ENCODE assay signal across 18 cellular contexts in the genomic region with DNA sequence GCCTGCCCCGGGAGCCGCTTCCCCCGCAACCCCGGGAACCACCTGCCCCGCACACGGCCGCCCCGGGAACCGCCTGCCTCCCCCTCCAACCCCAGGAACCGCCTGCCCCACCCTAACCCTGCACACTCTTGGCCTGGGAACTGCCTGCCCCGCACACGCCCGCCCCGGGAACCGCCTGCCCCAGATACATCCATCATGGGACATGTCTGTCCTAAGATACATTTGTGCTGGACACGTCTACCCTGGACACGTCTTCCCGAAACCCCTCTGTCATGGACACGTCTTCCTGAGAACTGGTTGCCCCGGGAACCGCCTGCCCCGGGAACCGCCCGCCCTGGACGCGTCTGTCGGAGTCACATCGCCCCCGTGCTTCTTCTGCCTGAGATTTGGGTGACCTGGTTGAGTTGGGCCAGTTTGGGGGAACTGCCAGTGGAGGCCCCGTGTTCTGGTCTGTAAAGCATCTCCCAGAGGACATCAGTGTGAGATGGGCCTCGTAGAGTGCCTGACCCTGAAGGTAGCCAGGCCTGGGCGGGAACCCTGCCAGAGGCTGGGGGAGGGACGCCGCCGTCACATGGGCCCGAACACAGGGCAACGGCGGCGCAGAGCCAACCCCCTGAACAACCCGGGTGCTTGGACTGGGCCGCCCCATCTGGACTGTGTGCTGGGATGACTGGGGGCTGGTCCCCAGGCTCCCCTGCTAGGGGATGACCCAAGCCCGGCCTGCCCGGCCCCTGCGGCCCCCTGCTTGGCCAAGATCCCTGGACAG. TPM values are rescaled to one million over a fixed set of nuclear protein-coding genes. Genes with fewer than 3 reads are reported as not detected.
DNase-seq lines count a peak whose midpoint lies in the region; ATAC-seq and TF ChIP-seq lines count a peak whose summit lies in the region.
"Had no signal": no experiment of that assay in that cellular context is flagged by ENCODE, and none has a peak within 500 bp of the region (broad histone marks: within the 10 kb centered on the region; RNA-seq: fewer than 3 reads in every experiment).

No MANE protein-coding gene starts in this region.

- H3K27me3 ChIP-seq in left ventricle myocardium inferior (ENCODE audit: low read depth): peaks cover 52% of the 10 kb centered on the region

- DNase-seq in activated CD4-positive, alpha-beta T cell treated with anti-CD3 and anti-CD28 coated beads, Interleukin-2, amount 10 ng/mL, durations not matched to agents 24 days and 14 days: no peak
- no peak for DNase-seq in activated CD4-positive, alpha-beta T cell treated with anti-CD3 and anti-CD28 coated beads, Interleukin-2, amount 50 U/mL, for 1 hour
- DNase-seq in left ventricle myocardium inferior: no peak
- DNase-seq in type B pancreatic cell (ENCODE audit: extremely low spot score, unreplicated experiment): no peak
- DNase-seq in omental fat pad (ENCODE audit: low spot score): no peak
- no peak for DNase-seq in UCSD-AML1 (lab: John Stamatoyannopoulos, UW; ENCODE audit: unreplicated experiment)
- DNase-seq: activated naive CD4-positive, alpha-beta T cell treated with Interleukin-2 at 50 U/mL for 16 hours; brain microvascular endothelial cell; effector CD4-positive, alpha-beta T cell; H7; Kasumi-1; NCI-H526; stimulated activated CD4-positive, alpha-beta T cell treated with anti-CD3 and anti-CD28 coated beads, Interleukin-15, amount 100 ng/mL, for 24 hours had no signal

- H3K4me1 Mint-ChIP-seq in activated CD4-positive, alpha-beta T cell treated with anti-CD3 and anti-CD28 coated beads, Interleukin-2, amount 10 ng/mL, durations not matched to agents 24 days and 14 days: peaks cover 5% of the 10 kb centered on the region
- peaks cover 4% of the 10 kb centered on the region for H3K4me1 Mint-ChIP-seq in type B pancreatic cell (ENCODE audit: unreplicated experiment)

- no peak for ATAC-seq in omental fat pad (ENCODE audit: low FRiP score)

- H3K4me3 ChIP-seq in left ventricle myocardium inferior: peak overlapping the region; percentile 74
- H3K4me3 ChIP-seq: tibial nerve had no signal

- H3K9me3 ChIP-seq in left ventricle myocardium inferior (replicated peaks): no peaks in the 10 kb centered on the region
- H3K9me3 ChIP-seq: tibial nerve had no signal

- H3K27me3 Mint-ChIP-seq in activated CD4-positive, alpha-beta T cell treated with anti-CD3 and anti-CD28 coated beads, Interleukin-2, amount 10 ng/mL, durations not matched to agents 24 days and 14 days: peaks cover 6% of the 10 kb centered on the region
- peaks cover 16% of the 10 kb centered on the region for H3K27me3 Mint-ChIP-seq in type B pancreatic cell

- peaks cover 43% of the 10 kb centered on the region for H3K4me1 ChIP-seq in left ventricle myocardium inferior
- H3K4me1 ChIP-seq: parathyroid adenoma had no signal

- H3K36me3 Mint-ChIP-seq in activated CD4-positive, alpha-beta T cell treated with anti-CD3 and anti-CD28 coated beads, Interleukin-2, amount 10 ng/mL, durations not matched to agents 24 days and 14 days (ENCODE audit: low read depth): no peaks in the 10 kb centered on the region
- H3K36me3 Mint-ChIP-seq in type B pancreatic cell: no peaks in the 10 kb centered on the region

- peak overlapping the region; percentile 35 for H3K4me3 Mint-ChIP-seq in activated CD4-positive, alpha-beta T cell treated with anti-CD3 and anti-CD28 coated beads, Interleukin-2, amount 10 ng/mL, durations not matched to agents 24 days and 14 days
- H3K4me3 Mint-ChIP-seq in type B pancreatic cell: peak overlapping the region; percentile 39

- intact Hi-C loops in activated CD4-positive, alpha-beta T cell treated with anti-CD3 and anti-CD28 coated beads, Interleukin-2, amount 10 ng/mL, durations not matched to agents 24 days and 14 days (cut with micrococcal nuclease): no loop called here
- intact Hi-C loops in left ventricle myocardium inferior (cut with micrococcal nuclease): no loop called here

- H3K27ac Mint-ChIP-seq in activated CD4-positive, alpha-beta T cell treated with anti-CD3 and anti-CD28 coated beads, Interleukin-2, amount 10 ng/mL, durations not matched to agents 24 days and 14 days: peak overlapping the region; percentile 60
- peak overlapping the region; percentile 66 for H3K27ac Mint-ChIP-seq in type B pancreatic cell

- TF ChIP-seq CTCF in left ventricle myocardium inferior (IDR thresholded peaks at IDR 0.05; ENCODE audit: borderline replicate concordance): no peak
- TF ChIP-seq CTCF in type B pancreatic cell (conservative IDR thresholded peaks at IDR 0.05): no peak
- no peak for TF ChIP-seq CTCF in omental fat pad (IDR thresholded peaks at IDR 0.05)

- H3K36me3 ChIP-seq in left ventricle myocardium inferior: peaks cover 17% of the 10 kb centered on the region
- H3K36me3 ChIP-seq: brain microvascular endothelial cell, tibial nerve had no signal

- H3K27ac ChIP-seq in left ventricle myocardium inferior (replicated peaks): peak overlapping the region; percentile 97
- H3K27ac ChIP-seq: brain microvascular endothelial cell, HL-60, parathyroid adenoma, RWPE1, tibial nerve had no signal

- H3K9me3 Mint-ChIP-seq in activated CD4-positive, alpha-beta T cell treated with anti-CD3 and anti-CD28 coated beads, Interleukin-2, amount 10 ng/mL, durations not matched to agents 24 days and 14 days: no peaks in the 10 kb centered on the region
- no peaks in the 10 kb centered on the region for H3K9me3 Mint-ChIP-seq in type B pancreatic cell

RNA-seq across cellular contexts. Expression of a gene that starts 3.6 kb away (rescaled TPM):
- not detected in 2 replicates for total RNA-seq in activated CD4-positive, alpha-beta T cell treated with anti-CD3 and anti-CD28 coated beads, Interleukin-2, amount 10 ng/mL, durations not matched to agents 24 days and 14 days
- total RNA-seq in left ventricle myocardium inferior: 160 TPM
- 0.34 and 0.62 TPM in 2 replicates for total RNA-seq in type B pancreatic cell (ENCODE audit: low replicate concordance)
- 1 to 10 TPM in 1 of 4 donors, under 1 TPM in 1, not detected in 2; 0.36 to 1.4 TPM for total RNA-seq in omental fat pad
- total RNA-seq: activated CD8-positive, alpha-beta memory T cell treated with anti-CD3 and anti-CD28 coated beads for 36 hours; H7 had no signal

RNA-seq across cellular contexts. Expression of a gene that starts 12.0 kb away (rescaled TPM):
- total RNA-seq in activated CD4-positive, alpha-beta T cell treated with anti-CD3 and anti-CD28 coated beads, Interleukin-2, amount 10 ng/mL, durations not matched to agents 24 days and 14 days: 1.8 and 2.8 TPM in 2 replicates
- total RNA-seq in left ventricle myocardium inferior: not detected
- total RNA-seq in type B pancreatic cell (ENCODE audit: low replicate concordance): 6.4 and 16.7 TPM in 2 replicates
- under 1 TPM in 3 of 4 donors, not detected in 1; 0.19 to 0.48 (median 0.25) TPM for total RNA-seq in omental fat pad

RNA-seq across cellular contexts. Expression of a gene that starts 17.9 kb away (rescaled TPM):
- 46.4 and 48.1 TPM in 2 replicates for total RNA-seq in activated CD4-positive, alpha-beta T cell treated with anti-CD3 and anti-CD28 coated beads, Interleukin-2, amount 10 ng/mL, durations not matched to agents 24 days and 14 days
- total RNA-seq in left ventricle myocardium inferior: 6.4 TPM
- 31.5 and 42.2 TPM in 2 replicates for total RNA-seq in type B pancreatic cell (ENCODE audit: low replicate concordance)
- 1 to 10 TPM; 3.4 to 6.8 (median 6.2) TPM for total RNA-seq in omental fat pad

RNA-seq across cellular contexts. Expression of a gene that starts 19.2 kb away (rescaled TPM):
- 190 and 192 TPM in 2 replicates for total RNA-seq in activated CD4-positive, alpha-beta T cell treated with anti-CD3 and anti-CD28 coated beads, Interleukin-2, amount 10 ng/mL, durations not matched to agents 24 days and 14 days
- total RNA-seq in left ventricle myocardium inferior (40.8 TPM), type B pancreatic cell (ENCODE audit: low replicate concordance) (75.1 and 87.2 TPM in 2 replicates), omental fat pad (10 to 100 TPM; 29.2 to 63.5 (median 31.3) TPM)

RNA-seq across cellular contexts. Expression of a gene that starts 21.6 kb away (rescaled TPM):
- 2.8 and 5.0 TPM in 2 replicates for total RNA-seq in activated CD4-positive, alpha-beta T cell treated with anti-CD3 and anti-CD28 coated beads, Interleukin-2, amount 10 ng/mL, durations not matched to agents 24 days and 14 days
- total RNA-seq in left ventricle myocardium inferior: 34.0 TPM
- 37.6 and 54.1 TPM in 2 replicates for total RNA-seq in type B pancreatic cell (ENCODE audit: low replicate concordance)
- 10 to 100 TPM; 17.8 to 30.0 (median 22.6) TPM for total RNA-seq in omental fat pad

Comparison
In these comparisons a context has a peak if more than half of its experiments do, and no peak if none do; other contexts are left out.
1. RNA of a gene that starts 3.6 kb away (total RNA-seq): 160 TPM in left ventricle myocardium inferior (single experiment); 0.36 to 1.4 TPM in omental fat pad, 0.34 to 0.62 TPM in type B pancreatic cell and not detected in activated CD4-positive, alpha-beta T cell treated with anti-CD3 and anti-CD28 coated beads, Interleukin-2, amount 10 ng/mL, durations not matched to agents 24 days and 14 days; every median in the first group is over 10 times any median in the second.